8 cellular contexts compared by ENCODE assay signal in the genomic region with DNA sequence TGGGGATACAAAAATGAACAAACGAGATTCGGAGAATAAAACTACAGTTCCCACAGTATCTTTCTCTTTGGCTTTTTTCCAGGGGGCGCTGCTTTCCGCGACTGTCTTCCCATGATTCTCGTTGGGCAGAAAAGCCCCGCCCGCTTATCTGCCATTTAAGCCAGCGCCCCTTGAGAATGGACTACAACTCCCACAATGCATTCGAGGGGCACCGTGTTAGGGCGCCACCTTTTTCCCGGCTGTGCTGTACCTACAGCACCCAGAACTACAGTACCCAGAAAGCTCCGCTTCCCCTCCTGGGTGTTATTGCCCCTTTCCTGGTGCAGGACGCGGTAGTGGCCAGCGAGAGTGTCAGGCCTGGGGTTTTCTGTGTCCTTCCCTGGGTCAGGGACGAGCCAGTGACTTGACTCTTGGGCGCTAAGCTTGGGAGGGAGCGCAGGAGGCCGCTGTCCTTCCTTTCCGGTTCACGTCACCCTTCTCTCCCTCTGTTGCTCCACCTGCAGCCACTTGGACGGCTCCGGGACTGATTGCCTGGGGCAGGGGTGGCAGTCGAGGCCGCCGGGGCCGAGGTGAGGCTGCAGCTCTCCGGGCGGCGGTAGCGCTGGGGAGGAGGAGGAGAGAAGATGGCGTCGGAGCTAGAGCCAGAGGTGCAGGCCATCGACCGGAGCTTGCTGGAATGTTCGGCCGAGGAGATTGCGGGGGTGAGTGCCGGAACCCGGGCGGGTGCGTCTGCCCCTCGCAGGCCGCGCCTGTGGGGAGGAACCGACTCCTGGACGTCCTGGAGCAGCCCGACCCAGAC. TPM values are rescaled to one million over a fixed set of nuclear protein-coding genes. Genes with fewer than 3 reads are reported as not detected.
A peak's percentile ranks its signal among the peaks of the same experiment; 100 is the strongest.
DNase-seq lines count a peak whose midpoint lies in the region; ATAC-seq and TF ChIP-seq lines count a peak whose summit lies in the region.

UBR2 (plus strand) TSS at position 333 of the 799 bp plus-strand sequence; CDS start at position 624, 291 bp downstream.

- no peaks in the 10 kb centered on the region for H3K9me3 Mint-ChIP-seq in activated naive CD4-positive, alpha-beta T cell treated with anti-CD3 and anti-CD28 coated beads, Interleukin-2, amount 50 U/mL, for 72 hours

- peak within 1 kb of the TSS; percentile 98 for H3K27ac ChIP-seq in temporal lobe (ENCODE audit: low read depth, low read length)

- peak; percentile 92 for ATAC-seq in HG02610 (IDR thresholded peaks at IDR 0.05; ENCODE audit: unreplicated experiment)
- peak; percentile 97 to 99 for ATAC-seq in activated naive CD4-positive, alpha-beta T cell treated with anti-CD3 and anti-CD28 coated beads, Interleukin-2, amount 50 U/mL, for 72 hours

- DNase-seq in NCI-H1092 treated with DMSO at 0.1 percent for 48 hours (lab: John Stamatoyannopoulos, UW) = peak; percentile 98
- peak; percentile 98 for DNase-seq in SKM-1 (lab: John Stamatoyannopoulos, UW; ENCODE audit: unreplicated experiment)
- DNase-seq in activated naive CD4-positive, alpha-beta T cell treated with anti-CD3 and anti-CD28 coated beads, Interleukin-2, amount 50 U/mL, for 72 hours (ENCODE audit: low spot score in 2 of 2) = peak; percentile 87 to 93
- DNase-seq in glomerular endothelial cell (ENCODE audit: extremely low read depth, low read depth, low spot score) = peak; percentile 86
- peak; percentile 96 for DNase-seq in occipital lobe (lab: John Stamatoyannopoulos, UW)

- peaks cover 25 to 36% of the 10 kb centered on the region in 2 donors for H3K36me3 Mint-ChIP-seq in activated naive CD4-positive, alpha-beta T cell treated with anti-CD3 and anti-CD28 coated beads, Interleukin-2, amount 50 U/mL, for 72 hours

- H3K27ac Mint-ChIP-seq in activated naive CD4-positive, alpha-beta T cell treated with anti-CD3 and anti-CD28 coated beads, Interleukin-2, amount 50 U/mL, for 72 hours = peak within 1 kb of the TSS; percentile 92 to 97

- TF ChIP-seq POLR2A in GM10847 (IDR thresholded peaks at IDR 0.05; ENCODE audit: extremely low read depth, insufficient read length) = peak; percentile 63

RNA-seq across cellular contexts. Expression of gene UBR2, which starts in this region (rescaled TPM):
- total RNA-seq in activated naive CD4-positive, alpha-beta T cell treated with anti-CD3 and anti-CD28 coated beads, Interleukin-2, amount 50 U/mL, for 72 hours = 10 to 100 TPM; 28.4 to 39.8 TPM
- total RNA-seq in glomerular endothelial cell (15.8 and 17.4 TPM in 2 replicates), occipital lobe (41.0 TPM), temporal lobe (30.0 TPM)

Comparison
In these comparisons a context has a peak if more than half of its experiments do, and no peak if none do; other contexts are left out.
1. Peak in every context shown above with its lines: DNase-seq, ATAC-seq and H3K27ac ChIP-seq.